In the genomic region with DNA sequence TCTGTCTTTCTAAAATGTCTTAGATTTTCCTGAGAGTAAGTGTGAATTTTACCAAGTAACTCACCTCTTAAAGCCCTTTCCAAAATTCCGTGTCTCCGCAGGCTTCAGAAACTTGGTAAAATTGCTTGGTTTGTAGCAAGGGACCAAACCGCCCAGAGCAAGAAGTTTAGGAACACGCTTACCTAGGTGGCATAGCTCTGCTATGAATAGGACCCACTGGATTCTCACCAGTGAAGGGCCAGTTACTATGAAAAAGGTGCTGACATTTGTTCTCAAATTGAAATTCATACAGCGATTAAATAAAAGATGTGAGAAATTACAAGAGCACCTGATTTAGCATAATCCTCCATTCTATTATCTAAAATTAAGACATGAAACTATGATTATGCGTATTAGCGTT, we compare ENCODE assay signal across 1 cellular context.
TF ChIP-seq lines count a peak whose summit lies in the region.

No MANE protein-coding gene starts in this region.

TF ChIP-seq in WTC11, 78 proteins besides CTCF, POLR2A, EP300 and RAD21 (continued from another document):
- TF ChIP-seq, protein P1, sequence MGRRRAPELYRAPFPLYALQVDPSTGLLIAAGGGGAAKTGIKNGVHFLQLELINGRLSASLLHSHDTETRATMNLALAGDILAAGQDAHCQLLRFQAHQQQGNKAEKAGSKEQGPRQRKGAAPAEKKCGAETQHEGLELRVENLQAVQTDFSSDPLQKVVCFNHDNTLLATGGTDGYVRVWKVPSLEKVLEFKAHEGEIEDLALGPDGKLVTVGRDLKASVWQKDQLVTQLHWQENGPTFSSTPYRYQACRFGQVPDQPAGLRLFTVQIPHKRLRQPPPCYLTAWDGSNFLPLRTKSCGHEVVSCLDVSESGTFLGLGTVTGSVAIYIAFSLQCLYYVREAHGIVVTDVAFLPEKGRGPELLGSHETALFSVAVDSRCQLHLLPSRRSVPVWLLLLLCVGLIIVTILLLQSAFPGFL (CRISPR knock-in tag; IDR thresholded peaks at IDR 0.05; ENCODE audit: borderline replicate concordance) = no peak
- TF ChIP-seq, protein P2, sequence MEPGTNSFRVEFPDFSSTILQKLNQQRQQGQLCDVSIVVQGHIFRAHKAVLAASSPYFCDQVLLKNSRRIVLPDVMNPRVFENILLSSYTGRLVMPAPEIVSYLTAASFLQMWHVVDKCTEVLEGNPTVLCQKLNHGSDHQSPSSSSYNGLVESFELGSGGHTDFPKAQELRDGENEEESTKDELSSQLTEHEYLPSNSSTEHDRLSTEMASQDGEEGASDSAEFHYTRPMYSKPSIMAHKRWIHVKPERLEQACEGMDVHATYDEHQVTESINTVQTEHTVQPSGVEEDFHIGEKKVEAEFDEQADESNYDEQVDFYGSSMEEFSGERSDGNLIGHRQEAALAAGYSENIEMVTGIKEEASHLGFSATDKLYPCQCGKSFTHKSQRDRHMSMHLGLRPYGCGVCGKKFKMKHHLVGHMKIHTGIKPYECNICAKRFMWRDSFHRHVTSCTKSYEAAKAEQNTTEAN (CRISPR knock-in tag; IDR thresholded peaks at IDR 0.05) = no peak
- TF ChIP-seq, protein P3, sequence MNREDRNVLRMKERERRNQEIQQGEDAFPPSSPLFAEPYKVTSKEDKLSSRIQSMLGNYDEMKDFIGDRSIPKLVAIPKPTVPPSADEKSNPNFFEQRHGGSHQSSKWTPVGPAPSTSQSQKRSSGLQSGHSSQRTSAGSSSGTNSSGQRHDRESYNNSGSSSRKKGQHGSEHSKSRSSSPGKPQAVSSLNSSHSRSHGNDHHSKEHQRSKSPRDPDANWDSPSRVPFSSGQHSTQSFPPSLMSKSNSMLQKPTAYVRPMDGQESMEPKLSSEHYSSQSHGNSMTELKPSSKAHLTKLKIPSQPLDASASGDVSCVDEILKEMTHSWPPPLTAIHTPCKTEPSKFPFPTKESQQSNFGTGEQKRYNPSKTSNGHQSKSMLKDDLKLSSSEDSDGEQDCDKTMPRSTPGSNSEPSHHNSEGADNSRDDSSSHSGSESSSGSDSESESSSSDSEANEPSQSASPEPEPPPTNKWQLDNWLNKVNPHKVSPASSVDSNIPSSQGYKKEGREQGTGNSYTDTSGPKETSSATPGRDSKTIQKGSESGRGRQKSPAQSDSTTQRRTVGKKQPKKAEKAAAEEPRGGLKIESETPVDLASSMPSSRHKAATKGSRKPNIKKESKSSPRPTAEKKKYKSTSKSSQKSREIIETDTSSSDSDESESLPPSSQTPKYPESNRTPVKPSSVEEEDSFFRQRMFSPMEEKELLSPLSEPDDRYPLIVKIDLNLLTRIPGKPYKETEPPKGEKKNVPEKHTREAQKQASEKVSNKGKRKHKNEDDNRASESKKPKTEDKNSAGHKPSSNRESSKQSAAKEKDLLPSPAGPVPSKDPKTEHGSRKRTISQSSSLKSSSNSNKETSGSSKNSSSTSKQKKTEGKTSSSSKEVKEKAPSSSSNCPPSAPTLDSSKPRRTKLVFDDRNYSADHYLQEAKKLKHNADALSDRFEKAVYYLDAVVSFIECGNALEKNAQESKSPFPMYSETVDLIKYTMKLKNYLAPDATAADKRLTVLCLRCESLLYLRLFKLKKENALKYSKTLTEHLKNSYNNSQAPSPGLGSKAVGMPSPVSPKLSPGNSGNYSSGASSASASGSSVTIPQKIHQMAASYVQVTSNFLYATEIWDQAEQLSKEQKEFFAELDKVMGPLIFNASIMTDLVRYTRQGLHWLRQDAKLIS (CRISPR knock-in tag; IDR thresholded peaks at IDR 0.05; ENCODE audit: borderline replicate concordance) = no peak
- TF ChIP-seq, protein P4, sequence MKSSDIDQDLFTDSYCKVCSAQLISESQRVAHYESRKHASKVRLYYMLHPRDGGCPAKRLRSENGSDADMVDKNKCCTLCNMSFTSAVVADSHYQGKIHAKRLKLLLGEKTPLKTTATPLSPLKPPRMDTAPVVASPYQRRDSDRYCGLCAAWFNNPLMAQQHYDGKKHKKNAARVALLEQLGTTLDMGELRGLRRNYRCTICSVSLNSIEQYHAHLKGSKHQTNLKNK (CRISPR knock-in tag; IDR thresholded peaks at IDR 0.05) = no peak
- TF ChIP-seq TCF7 (CRISPR knock-in tag; IDR thresholded peaks at IDR 0.05; ENCODE audit: low read depth) (no peak), CBFB (CRISPR knock-in tag; IDR thresholded peaks at IDR 0.05; ENCODE audit: low read depth) (no peak), ZNF121 (CRISPR knock-in tag; IDR thresholded peaks at IDR 0.05) (no peak), ZNF263 (CRISPR knock-in tag; IDR thresholded peaks at IDR 0.05; ENCODE audit: low read depth) (no peak)
- TF ChIP-seq, protein P5, sequence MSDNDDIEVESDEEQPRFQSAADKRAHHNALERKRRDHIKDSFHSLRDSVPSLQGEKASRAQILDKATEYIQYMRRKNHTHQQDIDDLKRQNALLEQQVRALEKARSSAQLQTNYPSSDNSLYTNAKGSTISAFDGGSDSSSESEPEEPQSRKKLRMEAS (CRISPR knock-in tag; IDR thresholded peaks at IDR 0.05) = no peak
- TF ChIP-seq, protein P6, sequence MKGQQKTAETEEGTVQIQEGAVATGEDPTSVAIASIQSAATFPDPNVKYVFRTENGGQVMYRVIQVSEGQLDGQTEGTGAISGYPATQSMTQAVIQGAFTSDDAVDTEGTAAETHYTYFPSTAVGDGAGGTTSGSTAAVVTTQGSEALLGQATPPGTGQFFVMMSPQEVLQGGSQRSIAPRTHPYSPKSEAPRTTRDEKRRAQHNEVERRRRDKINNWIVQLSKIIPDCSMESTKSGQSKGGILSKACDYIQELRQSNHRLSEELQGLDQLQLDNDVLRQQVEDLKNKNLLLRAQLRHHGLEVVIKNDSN (CRISPR knock-in tag; IDR thresholded peaks at IDR 0.05) = no peak
